In the genomic region with DNA sequence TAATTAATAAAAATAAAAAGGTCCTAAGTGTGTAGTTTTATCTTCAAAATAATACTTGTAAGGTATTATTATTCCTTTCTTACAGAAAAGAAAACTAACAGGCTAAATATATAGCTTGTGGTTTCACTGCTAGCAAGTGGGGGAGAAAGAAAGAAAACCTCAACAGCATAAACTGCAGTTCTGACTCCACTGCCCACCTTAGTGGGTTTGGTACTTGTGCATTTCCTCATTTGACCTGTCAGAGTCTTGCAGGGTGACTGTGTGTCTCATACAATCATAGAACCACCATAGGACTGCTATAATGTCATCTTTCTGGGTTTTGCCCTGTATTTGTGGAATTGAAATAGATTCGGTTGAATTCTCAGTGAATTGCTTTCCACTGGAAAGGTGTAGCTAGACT, we compare ENCODE assay signal across 1 cellular context.
TF ChIP-seq lines count a peak whose summit lies in the region.

No MANE protein-coding gene starts in this region.

TF ChIP-seq in GM12878, 131 proteins besides CTCF, POLR2A, EP300 and RAD21 (continued from another document):
- TF ChIP-seq, protein P1, sequence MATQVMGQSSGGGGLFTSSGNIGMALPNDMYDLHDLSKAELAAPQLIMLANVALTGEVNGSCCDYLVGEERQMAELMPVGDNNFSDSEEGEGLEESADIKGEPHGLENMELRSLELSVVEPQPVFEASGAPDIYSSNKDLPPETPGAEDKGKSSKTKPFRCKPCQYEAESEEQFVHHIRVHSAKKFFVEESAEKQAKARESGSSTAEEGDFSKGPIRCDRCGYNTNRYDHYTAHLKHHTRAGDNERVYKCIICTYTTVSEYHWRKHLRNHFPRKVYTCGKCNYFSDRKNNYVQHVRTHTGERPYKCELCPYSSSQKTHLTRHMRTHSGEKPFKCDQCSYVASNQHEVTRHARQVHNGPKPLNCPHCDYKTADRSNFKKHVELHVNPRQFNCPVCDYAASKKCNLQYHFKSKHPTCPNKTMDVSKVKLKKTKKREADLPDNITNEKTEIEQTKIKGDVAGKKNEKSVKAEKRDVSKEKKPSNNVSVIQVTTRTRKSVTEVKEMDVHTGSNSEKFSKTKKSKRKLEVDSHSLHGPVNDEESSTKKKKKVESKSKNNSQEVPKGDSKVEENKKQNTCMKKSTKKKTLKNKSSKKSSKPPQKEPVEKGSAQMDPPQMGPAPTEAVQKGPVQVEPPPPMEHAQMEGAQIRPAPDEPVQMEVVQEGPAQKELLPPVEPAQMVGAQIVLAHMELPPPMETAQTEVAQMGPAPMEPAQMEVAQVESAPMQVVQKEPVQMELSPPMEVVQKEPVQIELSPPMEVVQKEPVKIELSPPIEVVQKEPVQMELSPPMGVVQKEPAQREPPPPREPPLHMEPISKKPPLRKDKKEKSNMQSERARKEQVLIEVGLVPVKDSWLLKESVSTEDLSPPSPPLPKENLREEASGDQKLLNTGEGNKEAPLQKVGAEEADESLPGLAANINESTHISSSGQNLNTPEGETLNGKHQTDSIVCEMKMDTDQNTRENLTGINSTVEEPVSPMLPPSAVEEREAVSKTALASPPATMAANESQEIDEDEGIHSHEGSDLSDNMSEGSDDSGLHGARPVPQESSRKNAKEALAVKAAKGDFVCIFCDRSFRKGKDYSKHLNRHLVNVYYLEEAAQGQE (IDR thresholded peaks at IDR 0.05; ENCODE audit: low read depth, low read length): no peak
- TF ChIP-seq MTA3 (IDR thresholded peaks at IDR 0.05; ENCODE audit: borderline replicate concordance, low read length): peak; percentile 77; the same call in 1 of the 2 replicates
- TF ChIP-seq ZNF384 (IDR thresholded peaks at IDR 0.05; ENCODE audit: borderline replicate concordance, low read depth, low read length): no peak
